25 cellular contexts compared by ENCODE assay signal in the genomic region with DNA sequence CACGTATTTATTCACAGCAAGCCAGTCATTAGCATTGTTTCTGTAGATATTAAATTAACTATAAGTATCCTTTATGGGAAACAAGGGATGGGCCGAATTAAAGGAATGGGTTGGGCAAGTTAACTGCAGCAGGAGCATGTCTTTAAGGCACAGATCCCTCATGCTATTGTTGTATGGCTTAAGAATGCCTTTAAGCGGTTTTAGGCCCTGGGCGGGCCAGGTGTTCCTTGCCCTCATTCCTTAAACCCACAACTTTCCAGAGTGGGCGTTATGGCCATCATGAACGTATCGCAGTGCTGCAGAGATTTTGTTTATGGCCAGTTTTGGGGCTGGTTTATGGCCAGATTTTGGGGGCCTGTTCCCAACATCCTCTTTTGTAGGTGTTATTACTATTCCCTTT.
"Had no signal": no experiment of that assay in that cellular context is flagged by ENCODE, and none has a peak within 500 bp of the region (broad histone marks: within the 10 kb centered on the region; RNA-seq: fewer than 3 reads in every experiment).

No MANE protein-coding gene starts in this region.

- H3K27ac ChIP-seq: heart right ventricle, hepatocyte, lower lobe of right lung, ovary, prostate gland, sigmoid colon, spleen, tibial nerve, upper lobe of right lung had no signal

- H3K36me3 ChIP-seq: lower lobe of right lung, ovary, prostate gland, sigmoid colon, upper lobe of right lung had no signal

- H3K4me1 Mint-ChIP-seq: nephron progenitor cell had no signal

- H3K9me3 Mint-ChIP-seq: mesothelial cell of epicardium; naive B cell; natural killer cell; nephron progenitor cell; stimulated activated effector memory CD8-positive, alpha-beta T cell treated with anti-CD3 and anti-CD28 coated beads, Interleukin-12 subunit alpha, Interleukin-12 subunit beta, amount 100 ng/mL, for 72 hours; stimulated activated naive CD8-positive, alpha-beta T cell treated with anti-CD3 and anti-CD28 coated beads, Interleukin-15, amount 100 ng/mL, for 72 hours had no signal

- H3K4me2 ChIP-seq: hepatocyte had no signal

- DNase-seq: heart right ventricle; islet precursor cell; left cardiac atrium; lower lobe of right lung; mammary epithelial cell; mesendoderm; naive B cell; natural killer cell; nephron progenitor cell; ovary; retina; right cardiac atrium; sigmoid colon; spleen; stimulated activated CD4-positive, alpha-beta T cell treated with anti-CD3 and anti-CD28 coated beads, Interleukin-4, amount 100 ng/mL, for 24 hours; stimulated activated naive CD4-positive, alpha-beta T cell treated with Interleukin-2 at 50 U/mL for 16 hours; stimulated activated naive CD8-positive, alpha-beta T cell treated with anti-CD3 and anti-CD28 coated beads, Interleukin-15, amount 100 ng/mL, for 72 hours; substantia nigra; upper lobe of right lung had no signal

- H3K27ac Mint-ChIP-seq: mesothelial cell of epicardium; natural killer cell; nephron progenitor cell; stimulated activated effector memory CD8-positive, alpha-beta T cell treated with anti-CD3 and anti-CD28 coated beads, Interleukin-12 subunit alpha, Interleukin-12 subunit beta, amount 100 ng/mL, for 72 hours; stimulated activated naive CD8-positive, alpha-beta T cell treated with anti-CD3 and anti-CD28 coated beads, Interleukin-15, amount 100 ng/mL, for 72 hours had no signal

- H3K4me3 Mint-ChIP-seq: mesothelial cell of epicardium; naive B cell; natural killer cell; nephron progenitor cell; stimulated activated effector memory CD8-positive, alpha-beta T cell treated with anti-CD3 and anti-CD28 coated beads, Interleukin-12 subunit alpha, Interleukin-12 subunit beta, amount 100 ng/mL, for 72 hours; stimulated activated naive CD8-positive, alpha-beta T cell treated with anti-CD3 and anti-CD28 coated beads, Interleukin-15, amount 100 ng/mL, for 72 hours had no signal

- H3K9me3 ChIP-seq: heart right ventricle, lower lobe of right lung, ovary, prostate gland, sigmoid colon, spleen, tibial nerve, upper lobe of right lung had no signal

- ATAC-seq: heart right ventricle; left cardiac atrium; left lobe of liver; natural killer cell; right cardiac atrium; stimulated activated effector memory CD8-positive, alpha-beta T cell treated with anti-CD3 and anti-CD28 coated beads, Interleukin-12 subunit alpha, Interleukin-12 subunit beta, amount 100 ng/mL, for 72 hours; stimulated activated naive CD8-positive, alpha-beta T cell treated with anti-CD3 and anti-CD28 coated beads, Interleukin-15, amount 100 ng/mL, for 72 hours had no signal

- H2AFZ ChIP-seq: hepatocyte had no signal

- H3K27me3 ChIP-seq: heart right ventricle, hepatocyte, ovary, sigmoid colon, spleen, tibial nerve, upper lobe of right lung had no signal

- H3K27me3 Mint-ChIP-seq: naive B cell; stimulated activated naive CD8-positive, alpha-beta T cell treated with anti-CD3 and anti-CD28 coated beads, Interleukin-15, amount 100 ng/mL, for 72 hours had no signal

- H3K4me1 ChIP-seq: prostate gland had no signal

- H3K4me3 ChIP-seq: heart right ventricle, hepatocyte, lower lobe of right lung, ovary, prostate gland, sigmoid colon, spleen, tibial nerve, upper lobe of right lung had no signal
